ENCODE assay signal across 9 cellular contexts in the genomic region with DNA sequence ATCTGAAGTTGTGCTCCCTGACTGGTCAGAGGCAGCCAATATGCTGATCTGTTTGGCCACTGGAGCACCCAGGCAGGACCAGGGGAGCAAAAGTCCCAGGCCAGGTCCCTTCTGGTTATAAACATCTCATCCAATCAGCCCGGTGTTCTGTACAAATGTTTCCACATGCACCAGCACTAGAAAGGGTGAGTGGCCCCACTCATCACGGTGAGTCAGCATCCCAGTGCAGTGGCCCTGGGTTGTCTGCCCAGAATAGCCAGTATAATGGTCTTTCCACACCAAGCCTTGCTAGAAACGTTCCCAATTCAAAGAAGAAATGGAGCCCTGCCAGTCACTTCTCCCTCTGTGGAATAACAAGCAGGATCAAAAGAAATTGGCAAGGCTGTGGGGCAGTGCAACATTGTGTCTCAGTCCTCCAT.
DNase-seq lines count a peak whose midpoint lies in the region; ATAC-seq and TF ChIP-seq lines count a peak whose summit lies in the region.
"Had no signal": no experiment of that assay in that cellular context is flagged by ENCODE, and none has a peak within 500 bp of the region (broad histone marks: within the 10 kb centered on the region; RNA-seq: fewer than 3 reads in every experiment).

No MANE protein-coding gene starts in this region.

- intact Hi-C loops in Right ventricle myocardium superior (cut with DNase I) = no loop called here
- intact Hi-C loops in prostate gland (cut with DNase I) = no loop called here

- no peaks in the 10 kb centered on the region for H3K9me3 ChIP-seq in prostate gland

- ATAC-seq in Right ventricle myocardium superior (ENCODE audit: poor library complexity) (peak; percentile 76), GM21576 (IDR thresholded peaks at IDR 0.05; ENCODE audit: unreplicated experiment) (no peak), GM19324 (IDR thresholded peaks at IDR 0.05; ENCODE audit: low FRiP score, unreplicated experiment) (no peak)

- no peaks in the 10 kb centered on the region for H3K27me3 ChIP-seq in prostate gland (replicated peaks; ENCODE audit: insufficient read depth)

- no peaks in the 10 kb centered on the region for H3K36me3 ChIP-seq in prostate gland

- TF ChIP-seq POLR2A in prostate gland (IDR thresholded peaks at IDR 0.05) = no peak

- H3K27ac ChIP-seq in prostate gland = no peak overlapping the region

- DNase-seq in GM03348 (ENCODE audit: low spot score) (peak; percentile 86), amniotic epithelial cell (ENCODE audit: low read depth) (peak; percentile 80), Right ventricle myocardium superior (no peak), retina (peak; percentile 28), NCI-H2107 treated with DMSO at 0.1 percent for 48 hours (lab: John Stamatoyannopoulos, UW; ENCODE audit: unreplicated experiment) (no peak), prostate gland (ENCODE audit: low spot score) (no peak)
- DNase-seq: NCI-H524 treated with DMSO at 0.1 percent for 48 hours had no signal

- TF ChIP-seq CTCF in prostate gland (IDR thresholded peaks at IDR 0.05) = no peak

- H3K4me1 ChIP-seq in prostate gland (replicated peaks) = no peaks in the 10 kb centered on the region

- H3K4me3 ChIP-seq in prostate gland = no peak overlapping the region

- 65% methylated on average over 3 of the region's 3 CpGs for WGBS in prostate gland

Comparison
In these comparisons a context has a peak if more than half of its experiments do, and no peak if none do; other contexts are left out.
1. DNase-seq: peak in GM03348 (single experiment), amniotic epithelial cell (single experiment) and retina (single experiment); none in Right ventricle myocardium superior (single experiment), NCI-H2107 treated with DMSO at 0.1 percent for 48 hours (single experiment) and prostate gland (single experiment).